In the genomic region with DNA sequence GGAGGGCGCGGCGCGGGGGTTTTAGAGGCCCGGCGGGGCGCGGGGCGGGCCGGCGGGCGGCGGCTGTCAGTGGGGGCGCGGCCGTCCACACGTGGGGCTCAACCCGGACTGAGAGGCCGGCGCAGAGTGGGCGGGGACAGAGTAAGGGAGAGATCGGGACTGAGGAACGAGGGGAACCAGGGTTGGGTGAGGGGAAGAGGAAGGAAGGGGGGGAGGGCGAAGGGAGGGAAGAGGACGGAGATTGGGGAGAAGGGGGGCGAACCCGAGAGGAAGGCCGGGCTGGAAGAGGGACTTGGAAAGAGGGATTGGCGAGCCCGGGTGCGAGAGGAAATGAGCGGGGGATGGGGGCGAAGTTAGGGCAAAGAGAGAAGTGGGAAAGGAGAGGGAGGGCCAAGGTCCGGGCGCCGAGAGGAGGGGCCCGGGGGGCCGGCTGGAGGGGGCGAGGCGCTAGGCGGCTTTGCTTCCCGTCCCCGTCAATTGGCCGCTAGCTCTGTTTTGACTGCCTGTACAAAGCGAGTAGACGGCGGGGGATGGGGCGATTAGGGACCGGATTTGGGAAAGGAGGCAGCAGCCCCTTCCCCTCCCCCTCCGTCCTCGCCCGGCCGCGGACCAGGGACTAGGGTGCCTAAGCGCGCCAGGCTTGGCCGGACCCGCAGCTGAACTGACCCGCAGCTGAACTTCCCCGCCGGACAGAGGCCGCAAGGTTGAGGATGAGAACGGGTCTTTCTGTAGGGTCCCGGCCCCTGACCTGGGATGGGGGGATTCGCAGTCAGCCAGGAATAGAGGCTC, we compare ENCODE assay signal across 9 cellular contexts. TPM values are rescaled to one million over a fixed set of nuclear protein-coding genes. Genes with fewer than 3 reads are reported as not detected.
DNase-seq lines count a peak whose midpoint lies in the region; ATAC-seq and TF ChIP-seq lines count a peak whose summit lies in the region.
"Had no signal": no experiment of that assay in that cellular context is flagged by ENCODE, and none has a peak within 500 bp of the region (broad histone marks: within the 10 kb centered on the region; RNA-seq: fewer than 3 reads in every experiment).

No MANE protein-coding gene starts in this region.

- H3K9ac ChIP-seq in BLaER1: no peak overlapping the region
- no peak overlapping the region for H3K9ac ChIP-seq in liver (ENCODE audit: low read depth in 1 of 2, low read length in 2 of 2)

- peaks cover 32% of the 10 kb centered on the region for H3K9me3 ChIP-seq in BLaER1
- no peaks in the 10 kb centered on the region; the same call in 1 of the 2 replicates for H3K9me3 ChIP-seq in MG63
- H3K9me3 ChIP-seq in liver (ENCODE audit: control insufficient read depth in 4 of 4, low read length in 3 of 4): no peaks in the 10 kb centered on the region
- no peaks in the 10 kb centered on the region for H3K9me3 ChIP-seq in transverse colon
- no peaks in the 10 kb centered on the region for H3K9me3 ChIP-seq in CD4-positive, alpha-beta memory T cell (ENCODE audit: control insufficient read depth in 1 of 2, low read length in 2 of 2)

- H3K9me3 Mint-ChIP-seq in CD4-positive, alpha-beta memory T cell: peaks cover 0 to 8% (median 5%) of the 10 kb centered on the region in 8 donors

- H3K27ac ChIP-seq in BLaER1: no peak overlapping the region
- no peak overlapping the region for H3K27ac ChIP-seq in liver (ENCODE audit: low read depth in 1 of 2, low read length in 2 of 2)
- peak overlapping the region in 3 of 4 donors; percentile 13 to 42 (median 13) for H3K27ac ChIP-seq in transverse colon
- no peak overlapping the region for H3K27ac ChIP-seq in CD4-positive, alpha-beta memory T cell (ENCODE audit: low read depth, low read length)

- POLR2A ChIA-PET in CD4-positive, alpha-beta memory T cell (lab: Charles Lee; ENCODE audit: partially characterized antibody): no interaction called here

- H3K36me3 ChIP-seq in BLaER1 (no peaks in the 10 kb centered on the region), MG63 (no peaks in the 10 kb centered on the region), liver (ENCODE audit: control insufficient read depth in 4 of 4, insufficient read depth in 3 of 4, low read depth in 1 of 4, low read length in 3 of 4) (no peaks in the 10 kb centered on the region), transverse colon (no peaks in the 10 kb centered on the region)
- H3K36me3 ChIP-seq in CD4-positive, alpha-beta memory T cell (ENCODE audit: insufficient read depth, low read length): no peaks in the 10 kb centered on the region

- WGBS in liver: 2% methylated on average over 65 of the region's 65 CpGs
- WGBS in transverse colon (ENCODE audit: low coverage in 1 of 2), 2 donors: 2 to 5% methylated on average over 14 to 63 of the region's 65 CpGs

- TF ChIP-seq EP300 in transverse colon (IDR thresholded peaks at IDR 0.05; ENCODE audit: low read depth): no peak

- TF ChIP-seq RAD21 in liver (IDR thresholded peaks at IDR 0.05): no peak

- no peak for TF ChIP-seq CTCF in choroid plexus epithelial cell (conservative IDR thresholded peaks at IDR 0.05; ENCODE audit: low read depth, low read length)
- no peak for TF ChIP-seq CTCF in liver (IDR thresholded peaks at IDR 0.05; ENCODE audit: low read depth, low read length, missing input control)
- TF ChIP-seq CTCF in transverse colon (IDR thresholded peaks at IDR 0.05): no peak

- no peaks in the 10 kb centered on the region for H4K20me1 ChIP-seq in BLaER1

- no peak for ATAC-seq in HG03135 (IDR thresholded peaks at IDR 0.05; ENCODE audit: unreplicated experiment)

- H3K4me3 ChIP-seq in BLaER1: peak overlapping the region; percentile 22; the same call in 1 of the 2 replicates
- peak overlapping the region; percentile 68 for H3K4me3 ChIP-seq in MG63
- H3K4me3 ChIP-seq in choroid plexus epithelial cell (ENCODE audit: low read depth, low read length): peak overlapping the region; percentile 81
- peak overlapping the region in 2 of 3 donors; percentile 12 to 46 for H3K4me3 ChIP-seq in liver (ENCODE audit: low read depth in 1 of 3, low read length in 3 of 3)
- peak overlapping the region; percentile 21 to 56 (median 32) for H3K4me3 ChIP-seq in transverse colon
- H3K4me3 ChIP-seq in CD4-positive, alpha-beta memory T cell (ENCODE audit: low read length in 2 of 2): no peak overlapping the region

- peaks cover 0 to 4% of the 10 kb centered on the region in 2 donors for H3K36me3 Mint-ChIP-seq in CD4-positive, alpha-beta memory T cell
- H3K36me3 Mint-ChIP-seq: activated naive CD8-positive, alpha-beta T cell had no signal

- in situ Hi-C loops in transverse colon (cut with MboI; ENCODE audit: low pct_ligation_motif_present in 1 of 4, low pct_unique_long_range_greater_than_20kb in 1 of 4, low sequenced_read_pairs in 3 of 4): no loop called here

- no peak overlapping the region for H3K4me3 Mint-ChIP-seq in CD4-positive, alpha-beta memory T cell

- H3K27me3 ChIP-seq in BLaER1 (no peaks in the 10 kb centered on the region), MG63 (no peaks in the 10 kb centered on the region; the same call in 1 of the 2 replicates), liver (ENCODE audit: control insufficient read depth in 4 of 4, insufficient read depth in 4 of 4, low read length in 3 of 4) (peaks cover 0 to 8% (median 4%) of the 10 kb centered on the region in 4 donors), transverse colon (peaks cover 54% of the 10 kb centered on the region)
- peaks cover 3% of the 10 kb centered on the region for H3K27me3 ChIP-seq in CD4-positive, alpha-beta memory T cell (ENCODE audit: insufficient read depth, low read length)

- no peak for TF ChIP-seq POLR2A in transverse colon (IDR thresholded peaks at IDR 0.05)

- H3K4me1 ChIP-seq in BLaER1 (no peaks in the 10 kb centered on the region), liver (ENCODE audit: control insufficient read depth in 4 of 4, insufficient read depth in 4 of 4, low read length in 3 of 4) (peaks cover 6 to 22% (median 13%) of the 10 kb centered on the region in 4 donors), transverse colon (peaks cover 0 to 18% (median 8%) of the 10 kb centered on the region in 4 donors)
- H3K4me1 ChIP-seq in CD4-positive, alpha-beta memory T cell (ENCODE audit: insufficient read depth, low read length): no peaks in the 10 kb centered on the region

- CTCF ChIA-PET in CD4-positive, alpha-beta memory T cell (lab: Charles Lee; ENCODE audit: partially characterized antibody): no interaction called here

- intact Hi-C loops in transverse colon (cut with DNase I; ENCODE audit: low total_unique reads): no loop called here
- intact Hi-C loops in CD4-positive, alpha-beta memory T cell (cut with micrococcal nuclease): no loop called here

- no peak overlapping the region for H3K27ac Mint-ChIP-seq in CD4-positive, alpha-beta memory T cell
- H3K27ac Mint-ChIP-seq: activated naive CD8-positive, alpha-beta T cell had no signal

- peak; percentile 92 for DNase-seq in MG63
- DNase-seq in choroid plexus epithelial cell (ENCODE audit: low read depth): peak; percentile 88
- DNase-seq in transverse colon: peak; percentile 37
- no peak for DNase-seq in activated CD4-positive, CD25-positive, alpha-beta regulatory T cell treated with anti-CD3 and anti-CD28 coated beads, Interleukin-2, amount 50 U/mL, for 72 hours
- DNase-seq in CD4-positive, alpha-beta memory T cell: no peak

- H3K4me1 Mint-ChIP-seq in CD4-positive, alpha-beta memory T cell: peaks cover 0 to 2% (median 0%) of the 10 kb centered on the region in 4 donors

- no peak overlapping the region for H3K4me2 ChIP-seq in BLaER1

- peaks cover 12 to 23% of the 10 kb centered on the region in 2 donors for H3K27me3 Mint-ChIP-seq in CD4-positive, alpha-beta memory T cell

TF ChIP-seq in liver, 16 proteins besides CTCF, POLR2A, EP300 and RAD21:
- TF ChIP-seq, protein P1, sequence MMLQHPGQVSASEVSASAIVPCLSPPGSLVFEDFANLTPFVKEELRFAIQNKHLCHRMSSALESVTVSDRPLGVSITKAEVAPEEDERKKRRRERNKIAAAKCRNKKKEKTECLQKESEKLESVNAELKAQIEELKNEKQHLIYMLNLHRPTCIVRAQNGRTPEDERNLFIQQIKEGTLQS (IDR thresholded peaks at IDR 0.05): no peak
- TF ChIP-seq RXRA (IDR thresholded peaks at IDR 0.05) (no peak), YY1 (IDR thresholded peaks at IDR 0.05) (no peak), TAF1 (conservative IDR thresholded peaks at IDR 0.05) (no peak)

RNA-seq across cellular contexts. Expression of a gene that starts 0.4 kb away (rescaled TPM):
- 6.2 and 8.9 TPM in 2 replicates for total RNA-seq in MG63 (2014; rRNA removed; shearing (Covaris generic); ENCODE audit: low replicate concordance)
- total RNA-seq in liver: 1 to 10 TPM in 1 of 2 donors, under 1 TPM in 1; 0.84 to 4.1 TPM
- under 1 TPM; 0.08 to 0.10 TPM for polyA plus RNA-seq in liver
- total RNA-seq in transverse colon: 10 to 100 TPM in 1 of 4 donors, 1 to 10 TPM in 1, under 1 TPM in 2; 0.79 to 16.1 (median 2.6) TPM
- under 1 TPM; 0.15 to 0.30 TPM for total RNA-seq in CD4-positive, alpha-beta memory T cell
- not detected for polyA plus RNA-seq in CD4-positive, alpha-beta memory T cell

Comparison
In these comparisons a context has a peak if more than half of its experiments do, and no peak if none do; other contexts are left out.
1. H3K27ac ChIP-seq: peak in transverse colon (3 of 4); none in BLaER1 (single experiment), liver (0 of 2) and CD4-positive, alpha-beta memory T cell (single experiment).
2. H3K4me3 ChIP-seq: peak in BLaER1 (single experiment), MG63 (single experiment), choroid plexus epithelial cell (single experiment), liver (2 of 3) and transverse colon (4 of 4); none in CD4-positive, alpha-beta memory T cell (0 of 2).
3. DNase-seq: peak in MG63 (single experiment), choroid plexus epithelial cell (single experiment) and transverse colon (single experiment); none in activated CD4-positive, CD25-positive, alpha-beta regulatory T cell treated with anti-CD3 and anti-CD28 coated beads, Interleukin-2, amount 50 U/mL, for 72 hours (single experiment) and CD4-positive, alpha-beta memory T cell (0 of 5).